In the genomic region with DNA sequence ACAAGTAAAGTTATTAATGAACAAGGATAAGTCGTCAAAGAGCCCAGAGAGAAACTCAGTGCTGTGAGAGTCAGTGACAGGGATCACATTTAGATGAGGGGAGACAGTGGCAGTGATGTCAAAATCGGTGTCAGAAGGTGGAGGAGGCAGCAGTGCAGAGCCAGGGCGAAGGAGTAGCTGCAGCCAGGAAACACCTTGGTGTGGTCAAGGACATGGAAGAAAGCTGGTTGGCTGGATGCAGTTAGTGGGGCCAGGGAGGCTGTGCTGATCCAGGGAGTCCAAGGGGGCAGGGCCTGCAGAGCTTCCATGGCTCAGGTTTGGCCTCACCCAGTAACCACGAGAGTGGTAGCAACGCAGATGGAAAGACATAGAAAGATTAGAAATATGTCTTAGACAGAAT, we compare ENCODE assay signal across 13 cellular contexts.
"Had no signal": no experiment of that assay in that cellular context is flagged by ENCODE, and none has a peak within 500 bp of the region (broad histone marks: within the 10 kb centered on the region; RNA-seq: fewer than 3 reads in every experiment).

No MANE protein-coding gene starts in this region.

- H3K9me3 ChIP-seq: psoas muscle, sigmoid colon had no signal

- ATAC-seq: foreskin keratinocyte; naive thymus-derived CD4-positive, alpha-beta T cell; psoas muscle had no signal

- FAIRE-seq: islet of Langerhans had no signal

- H3K27me3 ChIP-seq: foreskin keratinocyte, sigmoid colon had no signal

- DNase-seq: activated CD4-positive, alpha-beta T cell treated with anti-CD3 and anti-CD28 coated beads for 1 hour; activated CD4-positive, alpha-beta T cell treated with anti-CD3 and anti-CD28 coated beads, Interleukin-2, amount 50 U/mL, for 48 hours; activated gamma-delta T cell treated with Interleukin-2 at 50 U/mL for 16 hours; activated T-cell treated with anti-CD3 and anti-CD28 coated beads, Interleukin-2, amount 50 U/mL, for 48 hours; aorta; foreskin keratinocyte; head of caudate nucleus; naive thymus-derived CD4-positive, alpha-beta T cell; psoas muscle; sigmoid colon; stimulated activated CD4-positive, alpha-beta T cell treated with anti-CD3 and anti-CD28 coated beads, Interleukin-12 subunit alpha, Interleukin-12 subunit beta, amount 100 ng/mL, for 4 hours; stimulated activated naive CD4-positive, alpha-beta T cell had no signal

- H3K4me3 Mint-ChIP-seq: naive thymus-derived CD4-positive, alpha-beta T cell had no signal

- H3K4me3 ChIP-seq: psoas muscle, sigmoid colon had no signal

- H3K27ac ChIP-seq: foreskin keratinocyte, psoas muscle, sigmoid colon had no signal

- H3K4me1 ChIP-seq: foreskin keratinocyte, psoas muscle had no signal

- H3K36me3 ChIP-seq: sigmoid colon had no signal
